Comparison of ENCODE assay signal across 6 cellular contexts in the genomic region with DNA sequence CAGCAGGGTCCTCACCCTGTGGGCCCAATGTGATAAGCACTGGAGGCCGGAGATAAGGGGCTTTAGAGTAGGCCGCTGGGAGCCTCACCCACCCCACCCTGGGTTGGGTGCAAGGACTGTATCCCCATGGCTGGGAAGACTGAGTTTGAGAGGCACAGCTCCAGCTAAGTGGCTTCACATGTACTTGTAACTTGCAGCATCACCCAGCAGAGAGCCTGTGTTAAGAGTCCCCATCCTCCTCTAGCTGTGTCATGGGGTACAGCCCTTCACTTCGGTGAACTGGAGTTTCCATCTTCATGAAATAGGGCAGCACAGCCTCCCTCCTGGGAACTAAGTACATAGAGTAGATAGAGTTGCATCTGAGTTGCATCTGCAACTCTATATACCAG. TPM values are rescaled to one million over a fixed set of nuclear protein-coding genes. Genes with fewer than 3 reads are reported as not detected.
DNase-seq lines count a peak whose midpoint lies in the region; ATAC-seq and TF ChIP-seq lines count a peak whose summit lies in the region.

No MANE protein-coding gene starts in this region.

- H3K4me3 Mint-ChIP-seq in Calu3 (ENCODE audit: low read depth, unreplicated experiment) = peak overlapping the region; percentile 59
- peak overlapping the region; percentile 90 for H3K4me3 Mint-ChIP-seq in activated CD8-positive, alpha-beta T cell treated with anti-CD3 and anti-CD28 coated beads for 36 hours

- TSS peak; percentile 56 for BruUV-seq in Calu3 (replicated peaks; lab: Mats Ljungman, UMichigan)

- no peaks in the 10 kb centered on the region for H3K27me3 ChIP-seq in mucosa of stomach (ENCODE audit: control insufficient read depth, insufficient read depth, low read length)

- no peaks in the 10 kb centered on the region for H3K9me3 Mint-ChIP-seq in Calu3 (ENCODE audit: low read depth, unreplicated experiment)
- no peaks in the 10 kb centered on the region for H3K9me3 Mint-ChIP-seq in activated CD8-positive, alpha-beta T cell treated with anti-CD3 and anti-CD28 coated beads for 36 hours

- H3K9ac ChIP-seq in mucosa of stomach (ENCODE audit: low read length) = peak overlapping the region; percentile 91

- H3K27ac Mint-ChIP-seq in Calu3 (ENCODE audit: unreplicated experiment) = peak overlapping the region; percentile 52
- H3K27ac Mint-ChIP-seq in activated CD8-positive, alpha-beta T cell treated with anti-CD3 and anti-CD28 coated beads for 36 hours = peak overlapping the region; percentile 81

- ATAC-seq in activated CD8-positive, alpha-beta T cell treated with anti-CD3 and anti-CD28 coated beads for 36 hours = no peak

- H3K9me3 ChIP-seq in mucosa of stomach (ENCODE audit: control insufficient read depth, low read length) = no peaks in the 10 kb centered on the region

- H3K4me3 ChIP-seq in mucosa of stomach (ENCODE audit: low read length) = no peak overlapping the region

- intact Hi-C loops in Calu3 (cut with micrococcal nuclease; ENCODE audit: unreplicated experiment) = no loop called here
- intact Hi-C loops in activated CD8-positive, alpha-beta T cell treated with anti-CD3 and anti-CD28 coated beads for 36 hours (cut with micrococcal nuclease) = no loop called here

- no peaks in the 10 kb centered on the region for H3K27me3 Mint-ChIP-seq in Calu3 (ENCODE audit: unreplicated experiment)
- peaks cover 2% of the 10 kb centered on the region for H3K27me3 Mint-ChIP-seq in activated CD8-positive, alpha-beta T cell treated with anti-CD3 and anti-CD28 coated beads for 36 hours

- H3K36me3 ChIP-seq in mucosa of stomach (ENCODE audit: control insufficient read depth, insufficient read depth, low read length) = no peaks in the 10 kb centered on the region

- H3K36me3 Mint-ChIP-seq in Calu3 (ENCODE audit: insufficient read depth, unreplicated experiment) = peaks cover 47% of the 10 kb centered on the region
- peaks cover 16% of the 10 kb centered on the region for H3K36me3 Mint-ChIP-seq in activated CD8-positive, alpha-beta T cell treated with anti-CD3 and anti-CD28 coated beads for 36 hours (ENCODE audit: low read depth)

- no peak for TF ChIP-seq CTCF in Calu3 (IDR thresholded peaks at IDR 0.05; ENCODE audit: unreplicated experiment)
- no peak for TF ChIP-seq CTCF in activated CD8-positive, alpha-beta T cell treated with anti-CD3 and anti-CD28 coated beads for 36 hours (IDR thresholded peaks at IDR 0.05)

- H3K4me1 ChIP-seq in mucosa of stomach (ENCODE audit: control insufficient read depth, insufficient read depth, low read length) = peaks cover 37% of the 10 kb centered on the region

- H3K4me1 Mint-ChIP-seq in Calu3 (ENCODE audit: low read depth, unreplicated experiment) = peaks cover 21% of the 10 kb centered on the region
- H3K4me1 Mint-ChIP-seq in activated CD8-positive, alpha-beta T cell treated with anti-CD3 and anti-CD28 coated beads for 36 hours (ENCODE audit: low read depth) = peaks cover 30% of the 10 kb centered on the region

- DNase-seq in Calu3 (no peak), 8988T (no peak), NCI-H1694 treated with DMSO at 0.1 percent for 48 hours (lab: John Stamatoyannopoulos, UW) (no peak), COLO668 (lab: John Stamatoyannopoulos, UW; ENCODE audit: unreplicated experiment) (no peak)
- DNase-seq in activated CD8-positive, alpha-beta T cell treated with anti-CD3 and anti-CD28 coated beads for 36 hours = no peak

- POLR2A ChIA-PET in activated CD8-positive, alpha-beta T cell treated with anti-CD3 and anti-CD28 coated beads for 36 hours (lab: Charles Lee) = interaction anchor here (0.6 to 2.9 kb wide), 7 partner anchors 9 to 119 kb away, joined by 3 to 10 read pairs (median 6); a partner anchor contains a TSS

- CTCF ChIA-PET in Calu3 (lab: Charles Lee) = no interaction called here
- CTCF ChIA-PET in activated CD8-positive, alpha-beta T cell treated with anti-CD3 and anti-CD28 coated beads for 36 hours (lab: Charles Lee) = interaction anchor here (6.7 to 14.2 kb wide), 4 partner anchors 20 to 48 kb away, joined by 49 to 480 read pairs (median 194); no protein-coding TSS in a partner anchor

RNA-seq across cellular contexts. Expression of a gene that starts 1.3 kb away (rescaled TPM):
- total RNA-seq in Calu3 (2022) = 121 and 135 TPM in 2 replicates
- total RNA-seq in activated CD8-positive, alpha-beta T cell treated with anti-CD3 and anti-CD28 coated beads for 36 hours = 100 to 1,000 TPM; 251 to 262 TPM

RNA-seq across cellular contexts. Expression of a gene that starts 1.5 kb away (rescaled TPM):
- 14.0 and 16.1 TPM in 2 replicates for total RNA-seq in Calu3 (2022)
- 10 to 100 TPM; 31.1 to 36.2 TPM for total RNA-seq in activated CD8-positive, alpha-beta T cell treated with anti-CD3 and anti-CD28 coated beads for 36 hours

RNA-seq across cellular contexts. Expression of a gene that starts 6.0 kb away (rescaled TPM):
- total RNA-seq in Calu3 (2022) = 30.6 and 41.6 TPM in 2 replicates
- 10 to 100 TPM; 40.3 to 44.1 TPM for total RNA-seq in activated CD8-positive, alpha-beta T cell treated with anti-CD3 and anti-CD28 coated beads for 36 hours

RNA-seq across cellular contexts. Expression of a gene that starts 9.1 kb away (rescaled TPM):
- 113 and 116 TPM in 2 replicates for total RNA-seq in Calu3 (2022)
- 100 to 1,000 TPM; 292 to 299 TPM for total RNA-seq in activated CD8-positive, alpha-beta T cell treated with anti-CD3 and anti-CD28 coated beads for 36 hours

RNA-seq across cellular contexts. Expression of a gene that starts 25.0 kb away (rescaled TPM):
- total RNA-seq in Calu3 (2022) = 69.0 and 70.7 TPM in 2 replicates
- total RNA-seq in activated CD8-positive, alpha-beta T cell treated with anti-CD3 and anti-CD28 coated beads for 36 hours = 10 to 100 TPM; 17.3 to 18.4 TPM
